24 cellular contexts compared by ENCODE assay signal in genomic region chr7:4800487-4800886, GRCh38. TPM values are rescaled to one million over a fixed set of nuclear protein-coding genes. Genes with fewer than 3 reads are reported as not detected.
DNase-seq lines count a peak whose midpoint lies in the region; ATAC-seq and TF ChIP-seq lines count a peak whose summit lies in the region.
"Had no signal": no experiment of that assay in that cellular context is flagged by ENCODE, and none has a peak within 500 bp of the region (broad histone marks: within the 10 kb centered on the region; RNA-seq: fewer than 3 reads in every experiment).

No MANE protein-coding gene starts in this region.

- no peak for DNase-seq in stimulated activated naive CD8-positive, alpha-beta T cell treated with anti-CD3 and anti-CD28 coated beads, Interleukin-15, amount 100 ng/mL, for 72 hours
- no peak for DNase-seq in stimulated activated naive CD8-positive, alpha-beta T cell treated with anti-CD3 and anti-CD28 coated beads, Interleukin-15, Interleukin-2, amounts not matched to agents 100 U/mL and 50 U/mL, for 24 hours
- DNase-seq in RPMI8226 (peak; percentile 57), mucosa of descending colon (peak in 1 of 3 donors; percentile 42), HUDEP-2 (lab: John Stamatoyannopoulos, UW; ENCODE audit: unreplicated experiment in 76 of 76) (no peak), endodermal cell (no peak), GM03348 (ENCODE audit: low spot score) (no peak)
- DNase-seq: AML-193; CD8-positive, alpha-beta memory T cell; DMS 273 treated with DMSO at 0.1 percent for 48 hours; DND-41; KG1; MG63; NCI-H1105 treated with DMSO at 0.1 percent for 48 hours; NCI-H146; NCI-H2029; NCI-H446; NCI-H774; PC-3 had no signal

- H3K27me3 Mint-ChIP-seq in stimulated activated naive CD8-positive, alpha-beta T cell treated with anti-CD3 and anti-CD28 coated beads, Interleukin-15, amount 100 ng/mL, for 72 hours = no peaks in the 10 kb centered on the region
- H3K27me3 Mint-ChIP-seq in endodermal cell (ENCODE audit: insufficient read depth) = no peaks in the 10 kb centered on the region
- H3K27me3 Mint-ChIP-seq: CD8-positive, alpha-beta memory T cell had no signal

- intact Hi-C loops in mucosa of descending colon (cut with DNase I, micrococcal nuclease) = no loop called here

- 92 to 100% methylated on average over 2 to 10 of the region's 10 CpGs for WGBS in endodermal cell (ENCODE audit: insufficient coverage in 1 of 2, insufficient read length in 1 of 2), 2 experiments

- H3K4me3 ChIP-seq in mucosa of descending colon = no peak overlapping the region
- no peak overlapping the region for H3K4me3 ChIP-seq in endodermal cell (ENCODE audit: low read length)
- H3K4me3 ChIP-seq: A549, GM23248, HAP-1, MG63, SJSA1 had no signal

- peaks cover 24% of the 10 kb centered on the region for H3K36me3 Mint-ChIP-seq in endodermal cell (ENCODE audit: low read depth)
- H3K36me3 Mint-ChIP-seq: CD14-positive monocyte; CD8-positive, alpha-beta memory T cell had no signal

- H3K36me3 ChIP-seq in mucosa of descending colon (ENCODE audit: low read depth) (no peaks in the 10 kb centered on the region), endodermal cell (ENCODE audit: control insufficient read depth, insufficient read depth, low read length) (no peaks in the 10 kb centered on the region)
- H3K36me3 ChIP-seq: HAP-1, MG63, SJSA1 had no signal

- no peak overlapping the region for H3K27ac ChIP-seq in endodermal cell (ENCODE audit: low read depth, low read length)
- H3K27ac ChIP-seq: A549, GM23248, SJSA1 had no signal

- H3K27me3 ChIP-seq in endodermal cell (ENCODE audit: control insufficient read depth, insufficient read depth, low read length, poor library complexity, severe bottlenecking) = no peaks in the 10 kb centered on the region
- H3K27me3 ChIP-seq: MG63, SJSA1 had no signal

- H3K4me1 ChIP-seq in mucosa of descending colon (ENCODE audit: low read depth) = no peaks in the 10 kb centered on the region
- no peaks in the 10 kb centered on the region for H3K4me1 ChIP-seq in endodermal cell (ENCODE audit: control insufficient read depth, insufficient read depth, low read length)
- H3K4me1 ChIP-seq: A549, HAP-1, SJSA1 had no signal

- no peak overlapping the region for H3K4me3 Mint-ChIP-seq in stimulated activated naive CD8-positive, alpha-beta T cell treated with anti-CD3 and anti-CD28 coated beads, Interleukin-15, amount 100 ng/mL, for 72 hours
- H3K4me3 Mint-ChIP-seq in endodermal cell = no peak overlapping the region
- H3K4me3 Mint-ChIP-seq: CD14-positive monocyte had no signal

- H3K4me1 Mint-ChIP-seq in stimulated activated naive CD8-positive, alpha-beta T cell treated with anti-CD3 and anti-CD28 coated beads, Interleukin-15, amount 100 ng/mL, for 72 hours = peaks cover 5% of the 10 kb centered on the region
- peaks cover 2% of the 10 kb centered on the region for H3K4me1 Mint-ChIP-seq in endodermal cell
- H3K4me1 Mint-ChIP-seq: CD14-positive monocyte had no signal

- peak; percentile 6 for ATAC-seq in stimulated activated naive CD8-positive, alpha-beta T cell treated with anti-CD3 and anti-CD28 coated beads, Interleukin-15, amount 100 ng/mL, for 72 hours
- no peak for ATAC-seq in stimulated activated naive CD8-positive, alpha-beta T cell treated with anti-CD3 and anti-CD28 coated beads, Interleukin-15, Interleukin-2, amounts not matched to agents 100 U/mL and 50 U/mL, for 24 hours
- peak; percentile 5 for ATAC-seq in mucosa of descending colon
- ATAC-seq: PC-3 had no signal

- no peak overlapping the region for H3K9ac ChIP-seq in endodermal cell (ENCODE audit: extremely low read depth, low read length, poor library complexity, severe bottlenecking)
- H3K9ac ChIP-seq: GM23248 had no signal

- TF ChIP-seq CTCF in mucosa of descending colon (IDR thresholded peaks at IDR 0.05) = no peak
- TF ChIP-seq CTCF in endodermal cell (conservative IDR thresholded peaks at IDR 0.05) = no peak

- H3K9me3 ChIP-seq in mucosa of descending colon = no peaks in the 10 kb centered on the region
- H3K9me3 ChIP-seq in endodermal cell (ENCODE audit: control insufficient read depth, low read length) = no peaks in the 10 kb centered on the region
- H3K9me3 ChIP-seq: A549, HAP-1, MG63, SJSA1 had no signal

- H3K27ac Mint-ChIP-seq in stimulated activated naive CD8-positive, alpha-beta T cell treated with anti-CD3 and anti-CD28 coated beads, Interleukin-15, amount 100 ng/mL, for 72 hours = no peak overlapping the region
- no peak overlapping the region for H3K27ac Mint-ChIP-seq in endodermal cell
- H3K27ac Mint-ChIP-seq: CD14-positive monocyte; CD8-positive, alpha-beta memory T cell had no signal

- H3K9me3 Mint-ChIP-seq in stimulated activated naive CD8-positive, alpha-beta T cell treated with anti-CD3 and anti-CD28 coated beads, Interleukin-15, amount 100 ng/mL, for 72 hours = no peaks in the 10 kb centered on the region
- H3K9me3 Mint-ChIP-seq in endodermal cell = no peaks in the 10 kb centered on the region
- H3K9me3 Mint-ChIP-seq: CD8-positive, alpha-beta memory T cell had no signal

RNA-seq across cellular contexts. Expression of gene AP5Z1, which starts 25.1 kb away (rescaled TPM):
- total RNA-seq in mucosa of descending colon = 10 to 100 TPM; 39.5 to 47.4 (median 45.2) TPM
- 10 to 100 TPM; 31.0 to 34.7 TPM for total RNA-seq in endodermal cell
- 13.7 TPM for polyA plus RNA-seq in endodermal cell (2013, experiment 1 of 2)
- 13.7 TPM for polyA plus RNA-seq in endodermal cell (2013, experiment 2 of 2)
